25 cellular contexts compared by ENCODE assay signal in genomic region chr6:165689699-165690098, GRCh38. TPM values are rescaled to one million over a fixed set of nuclear protein-coding genes. Genes with fewer than 3 reads are reported as not detected.
A peak's percentile ranks its signal among the peaks of the same experiment; 100 is the strongest.
DNase-seq lines count a peak whose midpoint lies in the region; ATAC-seq and TF ChIP-seq lines count a peak whose summit lies in the region.
"Had no signal": no experiment of that assay in that cellular context is flagged by ENCODE, and none has a peak within 500 bp of the region (broad histone marks: within the 10 kb centered on the region; RNA-seq: fewer than 3 reads in every experiment).

No MANE protein-coding gene starts in this region.

- no peaks in the 10 kb centered on the region for H3K27me3 ChIP-seq in smooth muscle cell (ENCODE audit: low read depth)
- H3K27me3 ChIP-seq: heart right ventricle, right atrium auricular region, SJCRH30 had no signal

- H4K20me1 ChIP-seq in smooth muscle cell (ENCODE audit: low read depth), result no peaks in the 10 kb centered on the region

- H3F3A ChIP-seq in smooth muscle cell (ENCODE audit: low read depth), result no peaks in the 10 kb centered on the region

- H3K9me3 ChIP-seq in smooth muscle cell (replicated peaks; ENCODE audit: low read depth), result peaks cover 3% of the 10 kb centered on the region
- H3K9me3 ChIP-seq: SJCRH30 had no signal

- no peaks in the 10 kb centered on the region for H3K4me1 Mint-ChIP-seq in activated CD8-positive, alpha-beta memory T cell treated with anti-CD3 and anti-CD28 coated beads, Interleukin-2, amount 10 ng/mL, durations not matched to agents 7 days and 5 days
- H3K4me1 Mint-ChIP-seq: naive B cell, T-cell had no signal

- WGBS in smooth muscle cell (ENCODE audit: low lambda C conversion rate), result 96% methylated on average over 7 of the region's 7 CpGs

- H3K27ac ChIP-seq in smooth muscle cell (ENCODE audit: low read depth), result no peak overlapping the region
- H3K27ac ChIP-seq: heart right ventricle, right atrium auricular region, SJCRH30 had no signal

- no peaks in the 10 kb centered on the region for H3K79me2 ChIP-seq in smooth muscle cell (ENCODE audit: low read depth)

- H3K9me3 Mint-ChIP-seq in activated CD8-positive, alpha-beta memory T cell treated with anti-CD3 and anti-CD28 coated beads, Interleukin-2, amount 10 ng/mL, durations not matched to agents 7 days and 5 days (ENCODE audit: low read depth), result peaks cover 3% of the 10 kb centered on the region

- H3K4me3 ChIP-seq in cardiac fibroblast (replicated peaks in 1 of 2; ENCODE audit: low read depth in 2 of 2, low read length in 2 of 2) (no peak overlapping the region), smooth muscle cell (no peak overlapping the region)
- H3K4me3 ChIP-seq: heart right ventricle, right atrium auricular region, SJCRH30 had no signal

- H3K27ac Mint-ChIP-seq in activated CD8-positive, alpha-beta memory T cell treated with anti-CD3 and anti-CD28 coated beads, Interleukin-2, amount 10 ng/mL, durations not matched to agents 7 days and 5 days, result no peak overlapping the region
- H3K27ac Mint-ChIP-seq: activated CD8-positive, alpha-beta T cell treated with anti-CD3 and anti-CD28 coated beads, Interleukin-2, amount 10 ng/mL, durations not matched to agents 7 days and 5 days; CD4-positive, alpha-beta T cell; dendritic cell treated with granulocyte-macrophage colony-stimulating factor and Interleukin-4, amounts not matched to agents 40 ng/mL and 50 ng/mL, for 4 days; naive B cell; T-cell had no signal

- DNase-seq in LHCN-M2 (ENCODE audit: low read depth), result peak; percentile 25
- DNase-seq in cardiac fibroblast (ENCODE audit: low read depth in 2 of 2), result peak in 1 of 2 donors; percentile 87
- peak; percentile 31 for DNase-seq in iris pigment epithelial cell (ENCODE audit: low read depth)
- no peak for DNase-seq in smooth muscle cell (lab: John Stamatoyannopoulos, UW; ENCODE audit: unreplicated experiment)
- DNase-seq in activated CD8-positive, alpha-beta memory T cell treated with anti-CD3 and anti-CD28 coated beads, Interleukin-2, amount 10 ng/mL, durations not matched to agents 7 days and 5 days, result no peak
- DNase-seq in activated CD4-positive, alpha-beta T cell treated with anti-CD3 and anti-CD28 coated beads, Interleukin-2, amount 50 U/mL, for 4 hours, result no peak
- DNase-seq in GM10266 (ENCODE audit: extremely low spot score), result no peak
- DNase-seq: activated CD4-positive, alpha-beta T cell treated with anti-CD3 and anti-CD28 coated beads for 1 hour; activated CD8-positive, alpha-beta T cell treated with anti-CD3 and anti-CD28 coated beads, Interleukin-2, amount 10 ng/mL, durations not matched to agents 7 days and 5 days; activated effector memory CD4-positive, alpha-beta T cell treated with anti-CD3 and anti-CD28 coated beads, Interleukin-2, amount 50 U/mL, for 16 hours; CD4-positive, alpha-beta T cell; foreskin fibroblast; heart right ventricle; Karpas-422; naive B cell; NCI-H1048; NCI-H187; NCI-H526; SJCRH30; stimulated activated naive CD8-positive, alpha-beta T cell treated with anti-CD3 and anti-CD28 coated beads, Interleukin-15, Interleukin-2, amounts not matched to agents 100 U/mL and 50 U/mL, for 24 hours; T-cell had no signal

- no peak overlapping the region for H2AFZ ChIP-seq in smooth muscle cell (ENCODE audit: low read depth)

- H3K4me3 Mint-ChIP-seq in activated CD8-positive, alpha-beta memory T cell treated with anti-CD3 and anti-CD28 coated beads, Interleukin-2, amount 10 ng/mL, durations not matched to agents 7 days and 5 days, result no peak overlapping the region
- H3K4me3 Mint-ChIP-seq: activated CD8-positive, alpha-beta T cell treated with anti-CD3 and anti-CD28 coated beads, Interleukin-2, amount 10 ng/mL, durations not matched to agents 7 days and 5 days; CD4-positive, alpha-beta T cell; dendritic cell treated with granulocyte-macrophage colony-stimulating factor and Interleukin-4, amounts not matched to agents 40 ng/mL and 50 ng/mL, for 4 days; naive B cell; T-cell had no signal

- H3K9ac ChIP-seq in smooth muscle cell (ENCODE audit: low read depth), result no peak overlapping the region

- no peaks in the 10 kb centered on the region for H3K4me1 ChIP-seq in smooth muscle cell (ENCODE audit: low read depth)
- H3K4me1 ChIP-seq: right atrium auricular region, SJCRH30 had no signal

- no peak overlapping the region for H3K4me2 ChIP-seq in smooth muscle cell

- no peaks in the 10 kb centered on the region for H3K36me3 Mint-ChIP-seq in activated CD8-positive, alpha-beta memory T cell treated with anti-CD3 and anti-CD28 coated beads, Interleukin-2, amount 10 ng/mL, durations not matched to agents 7 days and 5 days
- H3K36me3 Mint-ChIP-seq: naive B cell, T-cell had no signal

- H3K36me3 ChIP-seq in smooth muscle cell (ENCODE audit: low read depth), result no peaks in the 10 kb centered on the region
- H3K36me3 ChIP-seq: heart right ventricle, right atrium auricular region, SJCRH30 had no signal

- CTCF ChIA-PET in activated CD8-positive, alpha-beta memory T cell treated with anti-CD3 and anti-CD28 coated beads, Interleukin-2, amount 10 ng/mL, durations not matched to agents 7 days and 5 days (lab: Charles Lee), result no interaction called here

- no peaks in the 10 kb centered on the region for H3K27me3 Mint-ChIP-seq in activated CD8-positive, alpha-beta memory T cell treated with anti-CD3 and anti-CD28 coated beads, Interleukin-2, amount 10 ng/mL, durations not matched to agents 7 days and 5 days
- H3K27me3 Mint-ChIP-seq: CD4-positive, alpha-beta T cell; dendritic cell treated with granulocyte-macrophage colony-stimulating factor and Interleukin-4, amounts not matched to agents 40 ng/mL and 50 ng/mL, for 4 days had no signal

- no peak for ATAC-seq in activated CD8-positive, alpha-beta memory T cell treated with anti-CD3 and anti-CD28 coated beads, Interleukin-2, amount 10 ng/mL, durations not matched to agents 7 days and 5 days
- ATAC-seq: activated CD8-positive, alpha-beta T cell treated with anti-CD3 and anti-CD28 coated beads, Interleukin-2, amount 10 ng/mL, durations not matched to agents 7 days and 5 days; left lobe of liver; stimulated activated naive CD8-positive, alpha-beta T cell treated with anti-CD3 and anti-CD28 coated beads, Interleukin-15, Interleukin-2, amounts not matched to agents 100 U/mL and 50 U/mL, for 24 hours; T-cell had no signal

- TF ChIP-seq CTCF in cardiac fibroblast (IDR thresholded peaks at IDR 0.05; ENCODE audit: low read depth, low read length) (peak; percentile 44), smooth muscle cell (IDR thresholded peaks at IDR 0.05; ENCODE audit: borderline replicate concordance, insufficient read depth, poor library complexity, severe bottlenecking) (peak; percentile 8), GM10266 (IDR thresholded peaks at IDR 0.05; ENCODE audit: control insufficient read depth, insufficient read depth, low read depth, missing control alignments) (no peak)

RNA-seq across cellular contexts. Expression of gene PDE10A, which starts 26.7 kb away (rescaled TPM):
- total RNA-seq in LHCN-M2 (2014; rRNA removed), result 17.9 and 21.6 TPM in 2 replicates
- 9.1 TPM for polyA plus RNA-seq in LHCN-M2 (2012)
- 5.6 and 7.1 TPM in 2 replicates for total RNA-seq in smooth muscle cell
- 0.11 and 2.0 TPM in 2 replicates for polyA plus RNA-seq in smooth muscle cell
- not detected for total RNA-seq in activated CD8-positive, alpha-beta memory T cell treated with anti-CD3 and anti-CD28 coated beads, Interleukin-2, amount 10 ng/mL, durations not matched to agents 7 days and 5 days
- total RNA-seq: activated CD8-positive, alpha-beta T cell treated with anti-CD3 and anti-CD28 coated beads, Interleukin-2, amount 10 ng/mL, durations not matched to agents 7 days and 5 days; CD4-positive, alpha-beta T cell; G401 had no signal

Comparison
In these comparisons a context has a peak if more than half of its experiments do, and no peak if none do; other contexts are left out.
1. DNase-seq: peak in LHCN-M2 (single experiment) and iris pigment epithelial cell (single experiment); none in smooth muscle cell (single experiment), activated CD8-positive, alpha-beta memory T cell treated with anti-CD3 and anti-CD28 coated beads, Interleukin-2, amount 10 ng/mL, durations not matched to agents 7 days and 5 days (single experiment), activated CD4-positive, alpha-beta T cell treated with anti-CD3 and anti-CD28 coated beads, Interleukin-2, amount 50 U/mL, for 4 hours (0 of 2) and GM10266 (single experiment).